In the genomic region with DNA sequence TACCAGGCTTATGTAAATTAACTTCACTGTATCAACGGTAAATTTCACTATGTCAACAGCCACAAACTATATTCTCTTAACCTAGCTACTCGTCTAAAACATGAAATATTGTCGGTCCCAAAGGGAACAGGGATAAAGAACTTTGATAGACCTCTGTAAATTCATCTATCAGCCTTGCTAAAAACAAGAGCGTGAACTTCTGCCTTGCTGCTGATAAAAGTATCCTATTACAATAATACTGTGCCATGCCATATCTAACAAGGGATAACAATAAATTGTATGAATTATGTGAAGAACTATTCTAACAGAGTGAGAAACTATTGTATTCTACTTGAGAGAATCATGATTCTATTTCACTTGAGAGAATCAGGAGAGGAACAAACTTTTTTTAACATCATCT, we compare ENCODE assay signal across 26 cellular contexts.
"Had no signal": no experiment of that assay in that cellular context is flagged by ENCODE, and none has a peak within 500 bp of the region (broad histone marks: within the 10 kb centered on the region; RNA-seq: fewer than 3 reads in every experiment).

No MANE protein-coding gene starts in this region.

- H3K4me3 ChIP-seq: SK-N-MC had no signal

- H3K4me1 Mint-ChIP-seq: activated CD4-positive, alpha-beta T cell treated with anti-CD3 and anti-CD28 coated beads, Interleukin-2, amount 10 ng/mL, durations not matched to agents 24 days and 14 days; activated T-helper 17 cell treated with anti-CD3 and anti-CD28 coated beads, Interleukin-2, amount 50 U/mL, for 72 hours had no signal

- H3K27ac Mint-ChIP-seq: activated B cell treated with CpG ODN at 0.5 μM for 24 hours; activated CD4-positive, alpha-beta T cell treated with anti-CD3 and anti-CD28 coated beads, Interleukin-2, amount 10 ng/mL, durations not matched to agents 24 days and 14 days; activated naive CD4-positive, alpha-beta T cell treated with anti-CD3 and anti-CD28 coated beads for 36 hours; activated naive CD8-positive, alpha-beta T cell; activated T-helper 17 cell treated with anti-CD3 and anti-CD28 coated beads, Interleukin-2, amount 50 U/mL, for 72 hours; brain; T-cell had no signal

- FAIRE-seq: astrocyte, TTC549 had no signal

- H3K9me3 Mint-ChIP-seq: activated B cell treated with CpG ODN at 0.5 μM for 24 hours; activated CD4-positive, alpha-beta T cell treated with anti-CD3 and anti-CD28 coated beads, Interleukin-2, amount 10 ng/mL, durations not matched to agents 24 days and 14 days; activated naive CD4-positive, alpha-beta T cell treated with anti-CD3 and anti-CD28 coated beads for 36 hours; activated T-cell treated with anti-CD3 and anti-CD28 coated beads, Interleukin-2, amount 50 U/mL, for 4 hours; activated T-helper 17 cell treated with anti-CD3 and anti-CD28 coated beads, Interleukin-2, amount 50 U/mL, for 72 hours; brain; T-cell had no signal

- H3K27ac ChIP-seq: SK-N-MC had no signal

- H3K4me3 Mint-ChIP-seq: activated B cell treated with CpG ODN at 0.5 μM for 24 hours; activated CD4-positive, alpha-beta T cell treated with anti-CD3 and anti-CD28 coated beads, Interleukin-2, amount 10 ng/mL, durations not matched to agents 24 days and 14 days; activated naive CD4-positive, alpha-beta T cell treated with anti-CD3 and anti-CD28 coated beads for 36 hours; activated naive CD8-positive, alpha-beta T cell; activated T-cell treated with anti-CD3 and anti-CD28 coated beads, Interleukin-2, amount 50 U/mL, for 4 hours; activated T-helper 17 cell treated with anti-CD3 and anti-CD28 coated beads, Interleukin-2, amount 50 U/mL, for 72 hours; brain; T-cell had no signal

- ATAC-seq: activated T-cell treated with anti-CD3 and anti-CD28 coated beads, Interleukin-2, amount 50 U/mL, for 4 hours; activated T-helper 17 cell treated with anti-CD3 and anti-CD28 coated beads, Interleukin-2, amount 50 U/mL, for 72 hours; Panc1; Right ventricle myocardium inferior; T-cell had no signal

- DNase-seq: activated B cell treated with CpG ODN at 0.5 μM for 24 hours; activated CD4-positive, alpha-beta T cell treated with anti-CD3 and anti-CD28 coated beads for 1 hour; activated CD4-positive, alpha-beta T cell treated with anti-CD3 and anti-CD28 coated beads, Interleukin-2, amount 10 ng/mL, durations not matched to agents 24 days and 14 days; activated CD4-positive, alpha-beta T cell treated with anti-CD3 and anti-CD28 coated beads, Interleukin-2, amount 50 U/mL, for 48 hours; activated CD8-positive, alpha-beta memory T cell treated with anti-CD3 and anti-CD28 coated beads for 24 hours; activated gamma-delta T cell; activated naive CD4-positive, alpha-beta T cell treated with anti-CD3 and anti-CD28 coated beads for 36 hours; activated T-cell treated with anti-CD3 and anti-CD28 coated beads, Interleukin-2, amount 50 U/mL, for 4 hours; amygdala; KG1; NCI-H1048; NCI-H446; NK-92 treated with Interleukin-12 subunit alpha and Interleukin-12 subunit beta, amount 100 ng/mL, for 24 hours; OCI-M1; RPMI8226; T-cell; T-helper 2 cell; T1000 had no signal

- H3K27me3 Mint-ChIP-seq: activated B cell treated with CpG ODN at 0.5 μM for 24 hours; activated CD4-positive, alpha-beta T cell treated with anti-CD3 and anti-CD28 coated beads, Interleukin-2, amount 10 ng/mL, durations not matched to agents 24 days and 14 days; activated naive CD8-positive, alpha-beta T cell; activated T-helper 17 cell treated with anti-CD3 and anti-CD28 coated beads, Interleukin-2, amount 50 U/mL, for 72 hours; T-cell had no signal
